8 cellular contexts compared by ENCODE assay signal in genomic region chr7:4641667-4642467, GRCh38. TPM values are rescaled to one million over a fixed set of nuclear protein-coding genes. Genes with fewer than 3 reads are reported as not detected.
DNase-seq lines count a peak whose midpoint lies in the region; ATAC-seq and TF ChIP-seq lines count a peak whose summit lies in the region.

No MANE protein-coding gene starts in this region.

- H3K4me3 Mint-ChIP-seq in GM23338, result peak overlapping the region; percentile 77

- H3F3A ChIP-seq in GM23338 (replicated peaks; ENCODE audit: low read depth), result no peaks in the 10 kb centered on the region

- H3K27me3 ChIP-seq in GM23338 (ENCODE audit: insufficient read depth) (peaks cover 9% of the 10 kb centered on the region), foreskin keratinocyte (no peaks in the 10 kb centered on the region), suprapubic skin (no peaks in the 10 kb centered on the region)

- DNase-seq in GM23338 (ENCODE audit: low spot score), result peak; percentile 95
- DNase-seq in Kasumi-1 (lab: John Stamatoyannopoulos, UW), result peak; percentile 45 to 52
- peak; percentile 94 for DNase-seq in RWPE1 (ENCODE audit: low spot score)
- peak; percentile 92 for DNase-seq in activated gamma-delta T cell (lab: John Stamatoyannopoulos, UW)
- DNase-seq in foreskin keratinocyte, result peak; percentile 59 to 82
- peak in 54 of 56 donors; percentile 44 to 98 (median 86) for DNase-seq in nucleus accumbens (lab: John Stamatoyannopoulos, UW)
- DNase-seq in suprapubic skin (ENCODE audit: low spot score in 2 of 2), result peak; percentile 96 to 98

- POLR2A ChIA-PET in RWPE1 (lab: Yijun Ruan, JAX; ENCODE audit: low non-redundant PET), result interaction anchor here (0.6 to 1.2 kb wide), 5 partner anchors 10 to 43 kb away, joined by 3 to 5 read pairs (median 4); no protein-coding TSS in a partner anchor

- H3K79me2 ChIP-seq in GM23338 (replicated peaks; ENCODE audit: insufficient read depth), result no peaks in the 10 kb centered on the region

- H3K4me3 ChIP-seq in GM23338 (peak overlapping the region; percentile 62), suprapubic skin (peak overlapping the region; percentile 63)

- 2% methylated on average over 19 of the region's 103 CpGs for WGBS in suprapubic skin

- H3K9me3 ChIP-seq in ES-I3 (ENCODE audit: control insufficient read depth, insufficient read depth, low read length) (no peaks in the 10 kb centered on the region), suprapubic skin (no peaks in the 10 kb centered on the region)

- H3K27me3 Mint-ChIP-seq in GM23338 (ENCODE audit: insufficient read depth, low read depth, poor library complexity), result peaks cover 13% of the 10 kb centered on the region

- TF ChIP-seq CTCF in GM23338 (conservative IDR thresholded peaks at IDR 0.05; ENCODE audit: low read depth in 2 of 2), result peak in 1 of 2 experiments; percentile 58; a peak in 2 of 4 replicates
- peak; percentile 79 for TF ChIP-seq CTCF in RWPE1 (conservative IDR thresholded peaks at IDR 0.05; ENCODE audit: low read depth)
- TF ChIP-seq CTCF in foreskin keratinocyte (conservative IDR thresholded peaks at IDR 0.05), result peak; percentile 83
- TF ChIP-seq CTCF in suprapubic skin (IDR thresholded peaks at IDR 0.05), result peak in 1 of 2 donors; percentile 63

- CTCF ChIA-PET in RWPE1 (lab: Yijun Ruan, JAX), result interaction anchor here (0.5 to 2.2 kb wide), 7 partner anchors 23 to 422 kb away, joined by 3 to 10 read pairs (median 4); no protein-coding TSS in a partner anchor

- no peaks in the 10 kb centered on the region for H3K36me3 ChIP-seq in ES-I3 (ENCODE audit: insufficient read depth, low read length)
- H3K36me3 ChIP-seq in GM23338 (ENCODE audit: insufficient read depth), result no peaks in the 10 kb centered on the region
- no peaks in the 10 kb centered on the region for H3K36me3 ChIP-seq in suprapubic skin

- ATAC-seq in GM23338 (peak; percentile 95), foreskin keratinocyte (peak; percentile 85)

- peaks cover 7% of the 10 kb centered on the region for H3K9me2 ChIP-seq in GM23338 (ENCODE audit: insufficient read depth)

- H2AFZ ChIP-seq in GM23338, result peak overlapping the region; percentile 90

- peak; percentile 36 to 61 for TF ChIP-seq POLR2A in suprapubic skin (IDR thresholded peaks at IDR 0.05)

- H4K20me1 ChIP-seq in GM23338 (replicated peaks; ENCODE audit: insufficient read depth), result no peaks in the 10 kb centered on the region

- peaks cover 36% of the 10 kb centered on the region for H3K9me3 Mint-ChIP-seq in GM23338

- peak overlapping the region; percentile 85 for H3K4me2 ChIP-seq in GM23338

- H3K9ac ChIP-seq in ES-I3 (ENCODE audit: low read depth, low read length), result peak overlapping the region; percentile 75

- no peaks in the 10 kb centered on the region for H3K4me1 ChIP-seq in ES-I3 (ENCODE audit: insufficient read depth, low read length)
- H3K4me1 ChIP-seq in GM23338 (ENCODE audit: insufficient read depth), result no peaks in the 10 kb centered on the region
- peaks cover 5% of the 10 kb centered on the region for H3K4me1 ChIP-seq in foreskin keratinocyte
- peaks cover 17% of the 10 kb centered on the region for H3K4me1 ChIP-seq in suprapubic skin

- peaks cover 10% of the 10 kb centered on the region for H3K36me3 Mint-ChIP-seq in GM23338 (ENCODE audit: low read depth)

- H3K27ac ChIP-seq in GM23338 (ENCODE audit: low read depth) (peak overlapping the region; percentile 86; the same call in 1 of the 2 replicates), RWPE1 (peak overlapping the region; percentile 90), foreskin keratinocyte (peak overlapping the region; percentile 84), suprapubic skin (peak overlapping the region; percentile 94)

- H3K27ac Mint-ChIP-seq in GM23338, result no peak overlapping the region

- no peak for TF ChIP-seq EP300 in suprapubic skin (IDR thresholded peaks at IDR 0.05)

- no peaks in the 10 kb centered on the region; the same call in 2 of the 3 replicates for H3K4me1 Mint-ChIP-seq in GM23338

TF ChIP-seq in GM23338, 12 proteins besides CTCF, POLR2A, EP300 and RAD21 (continues in another document):
- TF ChIP-seq CREB1 (CRISPR knock-in tag; IDR thresholded peaks at IDR 0.05; ENCODE audit: low read depth), result peak; percentile 30; the same call in 1 of the 2 replicates
- TF ChIP-seq REST (IDR thresholded peaks at IDR 0.05; ENCODE audit: unreplicated experiment), result peak; percentile 14
- TF ChIP-seq POLR2AphosphoS5 (IDR thresholded peaks at IDR 0.05; ENCODE audit: low read depth), result peak; percentile 64
- no peak for TF ChIP-seq JUNB (IDR thresholded peaks at IDR 0.05; ENCODE audit: unreplicated experiment)
- no peak for TF ChIP-seq NANOG (IDR thresholded peaks at IDR 0.05; ENCODE audit: borderline replicate concordance)
- TF ChIP-seq ZNF331 (CRISPR knock-in tag; IDR thresholded peaks at IDR 0.05; ENCODE audit: low read depth), result no peak
- TF ChIP-seq ZNF114 (CRISPR knock-in tag; IDR thresholded peaks at IDR 0.05), result no peak
- TF ChIP-seq STAT1 (IDR thresholded peaks at IDR 0.05; ENCODE audit: unreplicated experiment), result no peak

RNA-seq across cellular contexts. Expression of gene FOXK1, which starts 40.2 kb away (rescaled TPM):
- 12.7 and 13.9 TPM in 2 replicates for total RNA-seq in GM23338 (2014; rRNA removed; shearing (Covaris generic))
- polyA plus RNA-seq in GM23338 (2016; fragmentation: Nextera tagmentation; extraction: Ambion mirVana) (2.0 and 2.3 TPM in 2 replicates), foreskin keratinocyte (3.6 and 3.8 TPM in 2 replicates)
- total RNA-seq in foreskin keratinocyte (20.9 and 22.2 TPM in 2 replicates), suprapubic skin (10 to 100 TPM; 37.5 to 68.5 (median 46.6) TPM)

Comparison
In these comparisons a context has a peak if more than half of its experiments do, and no peak if none do; other contexts are left out.
1. Peak in every context shown above with its lines: DNase-seq, ATAC-seq, H3K4me3 ChIP-seq and H3K27ac ChIP-seq.